Comparison of ENCODE assay signal across 1 cellular context in the genomic region with DNA sequence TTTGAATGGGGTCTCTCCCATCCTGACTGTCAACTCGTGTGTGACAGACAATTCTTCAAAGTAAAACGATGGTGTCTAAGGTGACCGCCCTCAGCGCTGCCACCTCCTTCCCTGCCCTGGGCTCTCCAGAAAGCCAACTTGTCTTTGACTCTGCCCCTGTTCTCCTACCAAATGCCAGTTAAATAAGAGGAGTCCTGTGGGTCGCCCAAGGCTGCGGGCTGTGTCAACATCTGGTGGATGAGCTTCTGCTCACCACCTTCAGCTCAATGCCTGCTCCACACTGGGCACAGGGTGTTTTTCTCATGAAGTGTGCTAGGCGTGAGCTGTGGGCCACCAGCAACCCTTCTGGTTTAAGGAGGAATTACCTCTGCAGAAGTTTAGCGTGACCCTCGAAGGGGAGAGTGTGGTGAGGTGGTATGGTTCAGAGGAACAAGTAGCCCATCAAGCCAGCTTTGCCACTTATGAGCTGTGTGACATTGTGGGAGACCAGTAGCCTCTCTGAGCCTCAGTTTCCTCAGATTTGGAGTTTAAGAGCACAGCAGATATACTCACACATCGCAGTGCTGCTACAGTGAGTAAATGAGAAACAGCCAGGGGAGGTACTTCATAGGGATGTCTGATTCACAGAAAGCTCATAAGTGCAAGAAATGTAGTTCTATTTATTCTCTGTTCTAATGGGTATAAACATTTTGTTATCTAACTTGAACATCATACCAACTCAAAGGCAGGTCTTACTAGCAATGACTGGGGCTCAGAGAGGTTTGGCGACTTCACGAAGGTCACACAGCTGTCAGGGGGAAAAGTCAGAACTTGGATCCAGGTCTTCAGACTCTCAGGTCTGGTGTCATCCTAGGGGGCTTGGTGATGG.
TF ChIP-seq lines count a peak whose summit lies in the region.

No MANE protein-coding gene starts in this region.

TF ChIP-seq in HepG2, 621 proteins besides CTCF, POLR2A, EP300 and RAD21 (continued from another document and continues in another):
- TF ChIP-seq, protein P1, sequence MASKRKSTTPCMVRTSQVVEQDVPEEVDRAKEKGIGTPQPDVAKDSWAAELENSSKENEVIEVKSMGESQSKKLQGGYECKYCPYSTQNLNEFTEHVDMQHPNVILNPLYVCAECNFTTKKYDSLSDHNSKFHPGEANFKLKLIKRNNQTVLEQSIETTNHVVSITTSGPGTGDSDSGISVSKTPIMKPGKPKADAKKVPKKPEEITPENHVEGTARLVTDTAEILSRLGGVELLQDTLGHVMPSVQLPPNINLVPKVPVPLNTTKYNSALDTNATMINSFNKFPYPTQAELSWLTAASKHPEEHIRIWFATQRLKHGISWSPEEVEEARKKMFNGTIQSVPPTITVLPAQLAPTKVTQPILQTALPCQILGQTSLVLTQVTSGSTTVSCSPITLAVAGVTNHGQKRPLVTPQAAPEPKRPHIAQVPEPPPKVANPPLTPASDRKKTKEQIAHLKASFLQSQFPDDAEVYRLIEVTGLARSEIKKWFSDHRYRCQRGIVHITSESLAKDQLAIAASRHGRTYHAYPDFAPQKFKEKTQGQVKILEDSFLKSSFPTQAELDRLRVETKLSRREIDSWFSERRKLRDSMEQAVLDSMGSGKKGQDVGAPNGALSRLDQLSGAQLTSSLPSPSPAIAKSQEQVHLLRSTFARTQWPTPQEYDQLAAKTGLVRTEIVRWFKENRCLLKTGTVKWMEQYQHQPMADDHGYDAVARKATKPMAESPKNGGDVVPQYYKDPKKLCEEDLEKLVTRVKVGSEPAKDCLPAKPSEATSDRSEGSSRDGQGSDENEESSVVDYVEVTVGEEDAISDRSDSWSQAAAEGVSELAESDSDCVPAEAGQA (IDR thresholded peaks at IDR 0.05; ENCODE audit: low read depth): no peak; the same call in 1 of the 2 replicates
- TF ChIP-seq, protein P1 (CRISPR knock-in tag; IDR thresholded peaks at IDR 0.05; ENCODE audit: borderline replicate concordance): no peak
- TF ChIP-seq ZNF780A (CRISPR knock-in tag; IDR thresholded peaks at IDR 0.05) (0 out of 2 replicates have a peak, but pooled peaks have one; percentile 66), MED13 (CRISPR knock-in tag; IDR thresholded peaks at IDR 0.05) (peak; percentile 60; the same call in 1 of the 2 replicates), MBD4 (IDR thresholded peaks at IDR 0.05; ENCODE audit: borderline replicate concordance, low read length) (peak; percentile 9), SRSF4 (IDR thresholded peaks at IDR 0.05; ENCODE audit: low read depth, low read length, poor library complexity, severe bottlenecking) (peak; percentile 26), HDAC2 (CRISPR knock-in tag; IDR thresholded peaks at IDR 0.05) (peak; percentile 18), ZEB1 (IDR thresholded peaks at IDR 0.05; ENCODE audit: insufficient replicate concordance, low read depth) (peak; percentile 34), ZSCAN29 (CRISPR knock-in tag; conservative IDR thresholded peaks at IDR 0.05) (peak; percentile 15; the same call in 1 of the 2 replicates), MYNN (CRISPR knock-in tag; IDR thresholded peaks at IDR 0.05; ENCODE audit: low read depth) (0 out of 2 replicates have a peak, but pooled peaks have one; percentile 16), ZSCAN20 (CRISPR knock-in tag; IDR thresholded peaks at IDR 0.05; ENCODE audit: borderline replicate concordance) (no peak), HIVEP1 (CRISPR knock-in tag; IDR thresholded peaks at IDR 0.05) (peak; percentile 52; the same call in 1 of the 2 replicates), ZFYVE20 (CRISPR knock-in tag; IDR thresholded peaks at IDR 0.05; ENCODE audit: borderline replicate concordance, low read depth) (no peak), GABPA (IDR thresholded peaks at IDR 0.05; ENCODE audit: low read depth, low read length) (no peak), GABPA (CRISPR knock-in tag; IDR thresholded peaks at IDR 0.05; ENCODE audit: low read depth) (no peak), ZNF547 (CRISPR knock-in tag; IDR thresholded peaks at IDR 0.05) (no peak), THAP11 (CRISPR knock-in tag; IDR thresholded peaks at IDR 0.05) (peak; percentile 22; the same call in 1 of the 2 replicates), ATRX (CRISPR knock-in tag; IDR thresholded peaks at IDR 0.05; ENCODE audit: borderline replicate concordance) (no peak), ZNF317 (CRISPR knock-in tag; IDR thresholded peaks at IDR 0.05) (0 out of 2 replicates have a peak, but pooled peaks have one; percentile 26), SSRP1 (CRISPR knock-in tag; IDR thresholded peaks at IDR 0.05) (peak; percentile 96), CAMTA2 (CRISPR knock-in tag; IDR thresholded peaks at IDR 0.05; ENCODE audit: borderline replicate concordance) (peak; percentile 23; the same call in 1 of the 2 replicates), TGIF2 (CRISPR knock-in tag; IDR thresholded peaks at IDR 0.05) (peak; percentile 44; the same call in 1 of the 2 replicates), RCOR2 (CRISPR knock-in tag; IDR thresholded peaks at IDR 0.05) (peak; percentile 71), ZNF382 (CRISPR knock-in tag; IDR thresholded peaks at IDR 0.05; ENCODE audit: borderline replicate concordance) (no peak), ZNF607 (CRISPR knock-in tag; IDR thresholded peaks at IDR 0.05; ENCODE audit: borderline replicate concordance) (no peak), ZNF441 (CRISPR knock-in tag; IDR thresholded peaks at IDR 0.05; ENCODE audit: borderline replicate concordance) (peak; percentile 40; the same call in 1 of the 2 replicates), ZNF24 (IDR thresholded peaks at IDR 0.05) (no peak), ZNF615 (CRISPR knock-in tag; IDR thresholded peaks at IDR 0.05; ENCODE audit: borderline replicate concordance) (peak; percentile 66; the same call in 1 of the 2 replicates), KLF6 (CRISPR knock-in tag; IDR thresholded peaks at IDR 0.05) (0 out of 2 replicates have a peak, but pooled peaks have one; percentile 8), SOX6 (IDR thresholded peaks at IDR 0.05) (no peak), SOX6 (CRISPR knock-in tag; IDR thresholded peaks at IDR 0.05) (0 out of 2 replicates have a peak, but pooled peaks have one; percentile 21), ZNF543 (CRISPR knock-in tag; IDR thresholded peaks at IDR 0.05) (no peak; the same call in 1 of the 2 replicates), REPIN1 (CRISPR knock-in tag; IDR thresholded peaks at IDR 0.05; ENCODE audit: borderline replicate concordance, low read depth) (peak; percentile 85), HHEX (CRISPR knock-in tag; IDR thresholded peaks at IDR 0.05) (0 out of 2 replicates have a peak, but pooled peaks have one; percentile 10), ZNF629 (CRISPR knock-in tag; conservative IDR thresholded peaks at IDR 0.05) (0 out of 2 replicates have a peak, but pooled peaks have one; percentile 63), ZNF235 (CRISPR knock-in tag; IDR thresholded peaks at IDR 0.05; ENCODE audit: borderline replicate concordance) (peak; percentile 57; the same call in 1 of the 2 replicates), ZNF672 (CRISPR knock-in tag; IDR thresholded peaks at IDR 0.05) (peak; percentile 81; the same call in 1 of the 2 replicates), ZBTB7B (CRISPR knock-in tag; IDR thresholded peaks at IDR 0.05) (peak; percentile 22; the same call in 1 of the 2 replicates), MTF1 (CRISPR knock-in tag; IDR thresholded peaks at IDR 0.05) (peak; percentile 57; the same call in 1 of the 2 replicates), ZNF326 (CRISPR knock-in tag; IDR thresholded peaks at IDR 0.05; ENCODE audit: borderline replicate concordance) (peak; percentile 35), DNMT1 (CRISPR knock-in tag; IDR thresholded peaks at IDR 0.05) (no peak), ZNF737 (CRISPR knock-in tag; IDR thresholded peaks at IDR 0.05; ENCODE audit: borderline replicate concordance) (0 out of 2 replicates have a peak, but pooled peaks have one; percentile 19), SIN3B (IDR thresholded peaks at IDR 0.05; ENCODE audit: low read length) (no peak), FOXJ3 (CRISPR knock-in tag; IDR thresholded peaks at IDR 0.05; ENCODE audit: borderline replicate concordance) (peak; percentile 28; the same call in 1 of the 2 replicates), NFYB (CRISPR knock-in tag; IDR thresholded peaks at IDR 0.05) (no peak; the same call in 1 of the 2 replicates), TAF15 (IDR thresholded peaks at IDR 0.05; ENCODE audit: low read depth, low read length, poor library complexity, severe bottlenecking) (peak; percentile 56), ZNF792 (CRISPR knock-in tag; IDR thresholded peaks at IDR 0.05) (peak; percentile 45; the same call in 1 of the 2 replicates)
- TF ChIP-seq, protein P2, sequence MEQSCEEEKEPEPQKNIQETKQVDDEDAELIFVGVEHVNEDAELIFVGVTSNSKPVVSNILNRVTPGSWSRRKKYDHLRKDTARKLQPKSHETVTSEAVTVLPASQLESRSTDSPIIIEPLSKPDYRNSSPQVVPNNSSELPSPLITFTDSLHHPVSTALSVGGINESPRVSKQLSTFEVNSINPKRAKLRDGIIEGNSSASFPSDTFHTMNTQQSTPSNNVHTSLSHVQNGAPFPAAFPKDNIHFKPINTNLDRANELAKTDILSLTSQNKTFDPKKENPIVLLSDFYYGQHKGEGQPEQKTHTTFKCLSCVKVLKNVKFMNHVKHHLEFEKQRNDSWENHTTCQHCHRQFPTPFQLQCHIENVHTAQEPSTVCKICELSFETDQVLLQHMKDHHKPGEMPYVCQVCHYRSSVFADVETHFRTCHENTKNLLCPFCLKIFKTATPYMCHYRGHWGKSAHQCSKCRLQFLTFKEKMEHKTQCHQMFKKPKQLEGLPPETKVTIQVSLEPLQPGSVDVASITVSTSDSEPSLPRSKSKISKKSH (CRISPR knock-in tag; IDR thresholded peaks at IDR 0.05; ENCODE audit: borderline replicate concordance): no peak
- TF ChIP-seq, protein P3, sequence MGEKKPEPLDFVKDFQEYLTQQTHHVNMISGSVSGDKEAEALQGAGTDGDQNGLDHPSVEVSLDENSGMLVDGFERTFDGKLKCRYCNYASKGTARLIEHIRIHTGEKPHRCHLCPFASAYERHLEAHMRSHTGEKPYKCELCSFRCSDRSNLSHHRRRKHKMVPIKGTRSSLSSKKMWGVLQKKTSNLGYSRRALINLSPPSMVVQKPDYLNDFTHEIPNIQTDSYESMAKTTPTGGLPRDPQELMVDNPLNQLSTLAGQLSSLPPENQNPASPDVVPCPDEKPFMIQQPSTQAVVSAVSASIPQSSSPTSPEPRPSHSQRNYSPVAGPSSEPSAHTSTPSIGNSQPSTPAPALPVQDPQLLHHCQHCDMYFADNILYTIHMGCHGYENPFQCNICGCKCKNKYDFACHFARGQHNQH (CRISPR knock-in tag; IDR thresholded peaks at IDR 0.05): no peak
- TF ChIP-seq, protein P4, sequence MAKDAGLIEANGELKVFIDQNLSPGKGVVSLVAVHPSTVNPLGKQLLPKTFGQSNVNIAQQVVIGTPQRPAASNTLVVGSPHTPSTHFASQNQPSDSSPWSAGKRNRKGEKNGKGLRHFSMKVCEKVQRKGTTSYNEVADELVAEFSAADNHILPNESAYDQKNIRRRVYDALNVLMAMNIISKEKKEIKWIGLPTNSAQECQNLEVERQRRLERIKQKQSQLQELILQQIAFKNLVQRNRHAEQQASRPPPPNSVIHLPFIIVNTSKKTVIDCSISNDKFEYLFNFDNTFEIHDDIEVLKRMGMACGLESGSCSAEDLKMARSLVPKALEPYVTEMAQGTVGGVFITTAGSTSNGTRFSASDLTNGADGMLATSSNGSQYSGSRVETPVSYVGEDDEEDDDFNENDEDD (CRISPR knock-in tag; IDR thresholded peaks at IDR 0.05; ENCODE audit: borderline replicate concordance): peak; percentile 23; the same call in 1 of the 2 replicates
- TF ChIP-seq, protein P5, sequence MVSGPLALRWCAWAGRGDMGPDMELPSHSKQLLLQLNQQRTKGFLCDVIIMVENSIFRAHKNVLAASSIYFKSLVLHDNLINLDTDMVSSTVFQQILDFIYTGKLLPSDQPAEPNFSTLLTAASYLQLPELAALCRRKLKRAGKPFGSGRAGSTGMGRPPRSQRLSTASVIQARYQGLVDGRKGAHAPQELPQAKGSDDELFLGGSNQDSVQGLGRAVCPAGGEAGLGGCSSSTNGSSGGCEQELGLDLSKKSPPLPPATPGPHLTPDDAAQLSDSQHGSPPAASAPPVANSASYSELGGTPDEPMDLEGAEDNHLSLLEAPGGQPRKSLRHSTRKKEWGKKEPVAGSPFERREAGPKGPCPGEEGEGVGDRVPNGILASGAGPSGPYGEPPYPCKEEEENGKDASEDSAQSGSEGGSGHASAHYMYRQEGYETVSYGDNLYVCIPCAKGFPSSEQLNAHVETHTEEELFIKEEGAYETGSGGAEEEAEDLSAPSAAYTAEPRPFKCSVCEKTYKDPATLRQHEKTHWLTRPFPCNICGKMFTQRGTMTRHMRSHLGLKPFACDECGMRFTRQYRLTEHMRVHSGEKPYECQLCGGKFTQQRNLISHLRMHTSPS (CRISPR knock-in tag; IDR thresholded peaks at IDR 0.05; ENCODE audit: low read depth): peak; percentile 25; the same call in 1 of the 2 replicates
- TF ChIP-seq, protein P6, sequence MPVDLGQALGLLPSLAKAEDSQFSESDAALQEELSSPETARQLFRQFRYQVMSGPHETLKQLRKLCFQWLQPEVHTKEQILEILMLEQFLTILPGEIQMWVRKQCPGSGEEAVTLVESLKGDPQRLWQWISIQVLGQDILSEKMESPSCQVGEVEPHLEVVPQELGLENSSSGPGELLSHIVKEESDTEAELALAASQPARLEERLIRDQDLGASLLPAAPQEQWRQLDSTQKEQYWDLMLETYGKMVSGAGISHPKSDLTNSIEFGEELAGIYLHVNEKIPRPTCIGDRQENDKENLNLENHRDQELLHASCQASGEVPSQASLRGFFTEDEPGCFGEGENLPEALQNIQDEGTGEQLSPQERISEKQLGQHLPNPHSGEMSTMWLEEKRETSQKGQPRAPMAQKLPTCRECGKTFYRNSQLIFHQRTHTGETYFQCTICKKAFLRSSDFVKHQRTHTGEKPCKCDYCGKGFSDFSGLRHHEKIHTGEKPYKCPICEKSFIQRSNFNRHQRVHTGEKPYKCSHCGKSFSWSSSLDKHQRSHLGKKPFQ (CRISPR knock-in tag; IDR thresholded peaks at IDR 0.05; ENCODE audit: insufficient replicate concordance): no peak
